In the genomic region with DNA sequence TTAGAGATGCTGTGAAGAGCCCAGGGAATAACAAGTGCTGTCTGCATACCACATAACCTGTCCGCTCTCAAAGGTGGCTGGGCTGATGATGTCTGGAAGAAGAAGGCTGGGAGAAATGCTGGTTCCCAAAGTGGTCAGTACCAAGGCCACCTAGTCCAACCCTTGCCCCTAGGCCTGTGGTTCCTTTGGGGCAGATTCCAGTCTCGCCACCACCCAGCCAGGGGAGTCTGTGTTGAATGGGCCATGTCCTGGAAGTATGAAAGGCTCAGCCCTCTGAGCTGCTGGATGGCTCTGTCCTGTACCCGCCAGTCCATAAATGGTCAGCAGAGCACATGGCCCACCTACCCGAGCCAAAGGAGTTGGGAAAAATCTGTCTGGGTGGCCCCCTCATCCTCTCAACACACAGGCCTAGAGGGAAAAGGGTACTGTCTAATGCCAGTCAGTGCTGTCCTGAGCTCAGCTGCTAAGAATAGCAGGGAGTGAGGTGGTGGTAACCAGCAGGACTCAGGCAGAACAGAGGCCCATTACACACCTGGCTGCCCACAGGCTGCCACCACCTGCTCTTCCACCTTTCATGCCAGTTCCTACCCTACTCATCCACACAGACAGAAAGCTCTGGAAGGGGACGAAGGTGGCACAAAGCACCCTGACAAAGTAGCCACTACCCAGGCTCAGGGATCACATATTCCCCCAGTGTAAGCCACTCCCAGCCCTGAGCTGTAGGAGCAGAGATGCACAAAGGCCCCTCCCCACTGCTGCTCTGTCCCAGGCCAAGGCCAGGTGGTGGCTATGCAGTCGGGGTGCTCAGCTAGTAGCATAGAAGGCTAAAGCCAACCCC, we compare ENCODE assay signal across 10 cellular contexts. TPM values are rescaled to one million over a fixed set of nuclear protein-coding genes. Genes with fewer than 3 reads are reported as not detected.
A peak's percentile ranks its signal among the peaks of the same experiment; 100 is the strongest.
DNase-seq lines count a peak whose midpoint lies in the region; ATAC-seq, FAIRE-seq and TF ChIP-seq lines count a peak whose summit lies in the region.
"Not testable (repeated sequence)": the region's sequence is repeated elsewhere in the genome, so short reads cannot be mapped to it uniquely, and the experiment has no call there.
"Had no signal": no experiment of that assay in that cellular context is flagged by ENCODE, and none has a peak within 500 bp of the region (broad histone marks: within the 10 kb centered on the region; RNA-seq: fewer than 3 reads in every experiment).

No MANE protein-coding gene starts in this region.

- ATAC-seq in HepG2 = peak; percentile 50
- peak in 2 of 4 donors; percentile 17 for ATAC-seq in pancreas
- peak; percentile 2 for ATAC-seq in stimulated activated naive CD8-positive, alpha-beta T cell treated with anti-CD3 and anti-CD28 coated beads, Interleukin-15, Interleukin-2, amounts not matched to agents 100 U/mL and 50 U/mL, for 24 hours

- H3K4me2 ChIP-seq in HepG2 (ENCODE audit: low read depth, low read length) = not testable (repeated sequence)

- TF ChIP-seq CTCF in CD14-positive monocyte (IDR thresholded peaks at IDR 0.05); Peyer's patch (IDR thresholded peaks at IDR 0.05); breast epithelium (IDR thresholded peaks at IDR 0.05); HepG2 (CRISPR knock-in tag; IDR thresholded peaks at IDR 0.05); pancreas (IDR thresholded peaks at IDR 0.05): not testable (repeated sequence)

- not testable (repeated sequence) for H3K4me3 ChIP-seq in Peyer's patch; breast epithelium; HepG2 (replicated peaks in 1 of 3; ENCODE audit: insufficient read depth in 1 of 3, low read depth in 2 of 3, low read length in 3 of 3); pancreas

- not testable (repeated sequence) for H3K9me3 ChIP-seq in Peyer's patch; breast epithelium; HepG2 (ENCODE audit: low read length); pancreas

- not testable (repeated sequence) for H3K27me3 Mint-ChIP-seq in CD14-positive monocyte (ENCODE audit: low read depth in 3 of 3); activated T-cell treated with anti-CD3 and anti-CD28 coated beads, Interleukin-2, amount 50 U/mL, for 24 hours

- not testable (repeated sequence) for H3K4me1 Mint-ChIP-seq in CD14-positive monocyte; activated T-cell treated with anti-CD3 and anti-CD28 coated beads, Interleukin-2, amount 50 U/mL, for 24 hours (ENCODE audit: low read depth)

- not testable (repeated sequence) for H3K27ac ChIP-seq in Peyer's patch; breast epithelium; HepG2 (ENCODE audit: extremely low read length, insufficient read depth, low read length); pancreas

- peak; percentile 46 for DNase-seq in CD14-positive monocyte (ENCODE audit: low spot score)
- DNase-seq in Peyer's patch = peak in 2 of 3 donors; percentile 46 to 51
- peak; percentile 33 for DNase-seq in activated T-cell treated with anti-CD3 and anti-CD28 coated beads, Interleukin-2, amount 50 U/mL, for 24 hours
- peak; percentile 16 to 48 for DNase-seq in breast epithelium (ENCODE audit: low spot score in 2 of 2)
- peak in 24 of 42 donors; percentile 1 to 41 (median 7) for DNase-seq in head of caudate nucleus
- DNase-seq in HepG2 (ENCODE audit: low spot score) = not testable (repeated sequence)
- DNase-seq in pancreas = peak; percentile 6 to 56 (median 20)
- DNase-seq in stimulated activated naive CD8-positive, alpha-beta T cell treated with anti-CD3 and anti-CD28 coated beads, Interleukin-15, Interleukin-2, amounts not matched to agents 100 U/mL and 50 U/mL, for 24 hours = peak; percentile 2

- H3K4me3 Mint-ChIP-seq in CD14-positive monocyte; activated T-cell treated with anti-CD3 and anti-CD28 coated beads, Interleukin-2, amount 50 U/mL, for 24 hours: not testable (repeated sequence)

- peaks cover 3 to 18% (median 7%) of the 10 kb centered on the region in 4 donors for H3K4me1 ChIP-seq in Peyer's patch
- not testable (repeated sequence) for H3K4me1 ChIP-seq in breast epithelium
- peaks cover 45% of the 10 kb centered on the region for H3K4me1 ChIP-seq in HepG2 (ENCODE audit: insufficient read depth, low read length)
- peaks cover 4 to 10% (median 6%) of the 10 kb centered on the region in 3 donors for H3K4me1 ChIP-seq in pancreas

- WGBS in HepG2 (ENCODE audit: low lambda C conversion rate) = 90% methylated on average over 6 of the region's 6 CpGs
- WGBS in pancreas, 2 donors = 85 to 89% methylated on average over 6 of the region's 6 CpGs

- CTCF ChIA-PET in HepG2 (lab: Yijun Ruan, JAX; ENCODE audit: low intra/inter-chr PET ratio, low total read pairs) = not testable (repeated sequence)

- not testable (repeated sequence) for BruUV-seq in HepG2 (replicated peaks; lab: Mats Ljungman, UMichigan)

- H3K9me3 Mint-ChIP-seq in CD14-positive monocyte; activated T-cell treated with anti-CD3 and anti-CD28 coated beads, Interleukin-2, amount 50 U/mL, for 24 hours: not testable (repeated sequence)

- not testable (repeated sequence) for TF ChIP-seq POLR2A in Peyer's patch (IDR thresholded peaks at IDR 0.05); breast epithelium (IDR thresholded peaks at IDR 0.05); HepG2 (IDR thresholded peaks at IDR 0.05; ENCODE audit: insufficient read depth in 1 of 2, low read depth in 2 of 2, low read length in 2 of 2)

- peaks cover 18 to 20% of the 10 kb centered on the region in 2 donors for H3K36me3 Mint-ChIP-seq in CD14-positive monocyte
- H3K36me3 Mint-ChIP-seq in activated T-cell treated with anti-CD3 and anti-CD28 coated beads, Interleukin-2, amount 50 U/mL, for 24 hours (ENCODE audit: low read depth) = peaks cover 18% of the 10 kb centered on the region

- H3K27ac Mint-ChIP-seq in CD14-positive monocyte; activated T-cell treated with anti-CD3 and anti-CD28 coated beads, Interleukin-2, amount 50 U/mL, for 24 hours: not testable (repeated sequence)

- H2AFZ ChIP-seq in HepG2 (ENCODE audit: low read length) = not testable (repeated sequence)

- in situ Hi-C loops in HepG2 (cut with HindIII; ENCODE audit: extremely low pct_ligation_motif_present, low pct_unique_long_range_greater_than_20kb) = not testable (repeated sequence)

- POLR2A ChIA-PET in HepG2 (lab: Yijun Ruan, JAX) = not testable (repeated sequence)

- H3K36me3 ChIP-seq in Peyer's patch (peaks cover 0 to 30% (median 0%) of the 10 kb centered on the region in 3 donors), HepG2 (replicated peaks in 1 of 2; ENCODE audit: control insufficient read depth in 1 of 2, insufficient read depth in 2 of 2, low read length in 2 of 2) (peaks cover 18 to 71% of the 10 kb centered on the region in 2 experiments)
- not testable (repeated sequence) for H3K36me3 ChIP-seq in breast epithelium, pancreas

- H3K27me3 ChIP-seq in Peyer's patch; breast epithelium; HepG2 (ENCODE audit: control insufficient read depth in 1 of 2, insufficient read depth in 2 of 2, low read length in 2 of 2); pancreas: not testable (repeated sequence)

- intact Hi-C loops in CD14-positive monocyte (cut with micrococcal nuclease) = loop anchor here in 1 of 2 donors (2.0 kb wide), 1 partner anchor 15 kb away; no protein-coding TSS in a partner anchor
- intact Hi-C loops in breast epithelium (cut with DNase I; ENCODE audit: low total_unique reads); head of caudate nucleus (cut with DNase I); HepG2 (cut with micrococcal nuclease; ENCODE audit: unreplicated experiment); pancreas (cut with DNase I): not testable (repeated sequence)

- H3K9ac ChIP-seq in HepG2 (ENCODE audit: insufficient read depth, low read depth, low read length) = not testable (repeated sequence)

- FAIRE-seq in HepG2 (lab: Jason Lieb, UNC); pancreas (lab: Jason Lieb, UNC): not testable (repeated sequence)

- TF ChIP-seq EP300 in HepG2 (IDR thresholded peaks at IDR 0.05; ENCODE audit: low read depth in 2 of 2, low read length in 2 of 2); HepG2 (CRISPR knock-in tag; IDR thresholded peaks at IDR 0.05; ENCODE audit: borderline replicate concordance): not testable (repeated sequence)

- peaks cover 80% of the 10 kb centered on the region for H3K79me2 ChIP-seq in HepG2 (ENCODE audit: insufficient read depth, low read length)

- peaks cover 39% of the 10 kb centered on the region for H4K20me1 ChIP-seq in HepG2 (ENCODE audit: insufficient read depth, low read length)

- TF ChIP-seq RAD21 in HepG2 (CRISPR knock-in tag; IDR thresholded peaks at IDR 0.05) = not testable (repeated sequence)

RNA-seq across cellular contexts. Expression of a gene that starts 24.8 kb away (rescaled TPM):
- polyA plus RNA-seq in CD14-positive monocyte = 1 to 10 TPM; 2.6 to 4.3 TPM
- total RNA-seq in Peyer's patch = 100 to 1,000 TPM in 3 of 4 donors, 10 to 100 TPM in 1; 73.9 to 145 (median 115) TPM
- total RNA-seq in breast epithelium = 10 to 100 TPM; 36.7 to 53.9 (median 42.7) TPM
- total RNA-seq in HepG2 (2016; rRNA removed; fragmentation: Illumina TruSeq; extraction: Trizol) = 35.6 and 36.2 TPM in 2 replicates
- 2.8 and 3.7 TPM in 2 replicates for total RNA-seq in HepG2 (2016; cell fraction: cytosol; rRNA removed; fragmentation: Illumina TruSeq; extraction: Trizol; ENCODE audit: low read depth)
- total RNA-seq in HepG2 (2016; cell fraction: insoluble cytoplasmic fraction; rRNA removed; fragmentation: Illumina TruSeq; extraction: Trizol) = 33.6 and 35.9 TPM in 2 replicates
- total RNA-seq in HepG2 (2016; cell fraction: membrane; rRNA removed; fragmentation: Illumina TruSeq; extraction: Trizol) = 12.7 and 15.7 TPM in 2 replicates
- 43.1 and 51.6 TPM in 2 replicates for total RNA-seq in HepG2 (2016; cell fraction: nucleus; rRNA removed; fragmentation: Illumina TruSeq; extraction: Trizol)
- 30.3 and 38.8 TPM in 2 replicates for polyA plus RNA-seq in HepG2 (2011; rRNA removed)
- 13.9 and 24.8 TPM in 2 replicates for polyA plus RNA-seq in HepG2 (2011; cell fraction: cytosol; rRNA removed)
- polyA plus RNA-seq in HepG2 (2011; cell fraction: nucleus; rRNA removed) = 44.1 and 66.8 TPM in 2 replicates
- polyA plus RNA-seq in HepG2 (2012) = 24.2 and 34.4 TPM in 2 replicates
- polyA plus RNA-seq in HepG2 (2016; cell fraction: cytosol; fragmentation: Illumina TruSeq; extraction: Trizol; ENCODE audit: low read depth) = 3.5 and 3.8 TPM in 2 replicates
- polyA plus RNA-seq in HepG2 (2016; cell fraction: insoluble cytoplasmic fraction; fragmentation: Illumina TruSeq; extraction: Trizol; ENCODE audit: low read depth) = 24.0 and 26.6 TPM in 2 replicates
- 12.4 and 14.6 TPM in 2 replicates for polyA plus RNA-seq in HepG2 (2016; cell fraction: membrane; fragmentation: Illumina TruSeq; extraction: Trizol; ENCODE audit: low read depth)
- polyA plus RNA-seq in HepG2 (2016; cell fraction: nucleus; fragmentation: Illumina TruSeq; extraction: Trizol; ENCODE audit: insufficient read depth, low read depth) = 54.4 and 54.5 TPM in 2 replicates
- polyA minus RNA-seq in HepG2 (2011; rRNA and poly(A)+ RNA removed; ENCODE audit: low replicate concordance) = 29.8 and 35.9 TPM in 2 replicates
- polyA minus RNA-seq in HepG2 (2011; cell fraction: cytosol; rRNA and poly(A)+ RNA removed) = 20.5 and 26.0 TPM in 2 replicates
- polyA minus RNA-seq in HepG2 (2011; cell fraction: nucleus; rRNA and poly(A)+ RNA removed) = 98.8 and 162 TPM in 2 replicates
- total RNA-seq in pancreas = 10 to 100 TPM; 12.4 to 32.2 (median 14.3) TPM
- 1 to 10 TPM; 4.0 to 5.8 TPM for polyA plus RNA-seq in pancreas

RNA-seq across cellular contexts. Expression of a gene that starts 28.6 kb away (rescaled TPM):
- polyA plus RNA-seq in CD14-positive monocyte (not detected), HepG2 (2011; rRNA removed) (under 0.01 TPM in 2 replicates), pancreas (not detected)
- total RNA-seq in Peyer's patch (under 1 TPM; under 0.01 TPM), breast epithelium (under 1 TPM; under 0.01 TPM), HepG2 (2016; rRNA removed; fragmentation: Illumina TruSeq; extraction: Trizol) (859 and 11,018 TPM in 2 replicates), pancreas (1,000 to 10,000 TPM in 4 of 6 donors, 100 to 1,000 TPM in 2; 687 to 5,169 (median 2,340) TPM)
- 16,281 and 17,236 TPM in 2 replicates for total RNA-seq in HepG2 (2016; cell fraction: cytosol; rRNA removed; fragmentation: Illumina TruSeq; extraction: Trizol; ENCODE audit: low read depth)
- total RNA-seq in HepG2 (2016; cell fraction: insoluble cytoplasmic fraction; rRNA removed; fragmentation: Illumina TruSeq; extraction: Trizol) = 1,309 and 10,613 TPM in 2 replicates
- total RNA-seq in HepG2 (2016; cell fraction: membrane; rRNA removed; fragmentation: Illumina TruSeq; extraction: Trizol) = 2,848 and 3,475 TPM in 2 replicates
- 52,466 and 64,417 TPM in 2 replicates for total RNA-seq in HepG2 (2016; cell fraction: nucleus; rRNA removed; fragmentation: Illumina TruSeq; extraction: Trizol)
- under 0.01 TPM in 2 replicates for polyA plus RNA-seq in HepG2 (2011; cell fraction: cytosol; rRNA removed)
- polyA plus RNA-seq in HepG2 (2011; cell fraction: nucleus; rRNA removed) = under 0.01 TPM in 2 replicates
- 59.2 and 78.2 TPM in 2 replicates for polyA plus RNA-seq in HepG2 (2012)
- polyA plus RNA-seq in HepG2 (2016; cell fraction: cytosol; fragmentation: Illumina TruSeq; extraction: Trizol; ENCODE audit: low read depth) = 27.3 and 44.4 TPM in 2 replicates
- polyA plus RNA-seq in HepG2 (2016; cell fraction: insoluble cytoplasmic fraction; fragmentation: Illumina TruSeq; extraction: Trizol; ENCODE audit: low read depth) = not detected in 2 replicates
- polyA plus RNA-seq in HepG2 (2016; cell fraction: membrane; fragmentation: Illumina TruSeq; extraction: Trizol; ENCODE audit: low read depth) = not detected in 2 replicates
- polyA plus RNA-seq in HepG2 (2016; cell fraction: nucleus; fragmentation: Illumina TruSeq; extraction: Trizol; ENCODE audit: insufficient read depth, low read depth) = 32.8 TPM in 1 of 2 replicates, not detected in the other
- 12,820 and 15,604 TPM in 2 replicates for polyA minus RNA-seq in HepG2 (2011; rRNA and poly(A)+ RNA removed; ENCODE audit: low replicate concordance)
- polyA minus RNA-seq in HepG2 (2011; cell fraction: cytosol; rRNA and poly(A)+ RNA removed) = 90,102 and 105,040 TPM in 2 replicates
- polyA minus RNA-seq in HepG2 (2011; cell fraction: nucleus; rRNA and poly(A)+ RNA removed) = 42,574 and 58,030 TPM in 2 replicates
- total RNA-seq: H4 had no signal
- polyA plus RNA-seq: thymus had no signal

Comparison
In these comparisons a context has a peak if more than half of its experiments do, and no peak if none do; other contexts are left out.
1. RNA of a gene that starts 28.6 kb away (total RNA-seq): 859 to 64,417 TPM in HepG2 and 687 to 5,169 TPM in pancreas; under 0.01 TPM in Peyer's patch and under 0.01 TPM in breast epithelium; every median in the first group is over 100 times any median in the second.